Comparison of ENCODE assay signal across 33 cellular contexts in genomic region chr13:29607465-29607864, GRCh38.
"Had no signal": no experiment of that assay in that cellular context is flagged by ENCODE, and none has a peak within 500 bp of the region (broad histone marks: within the 10 kb centered on the region; RNA-seq: fewer than 3 reads in every experiment).

No MANE protein-coding gene starts in this region.

- H3K36me3 Mint-ChIP-seq: activated naive CD4-positive, alpha-beta T cell treated with anti-CD3 and anti-CD28 coated beads, Interleukin-2, amount 50 U/mL, for 24 hours; activated naive CD8-positive, alpha-beta T cell treated with anti-CD3 and anti-CD28 coated beads, Interleukin-2, amount 10 ng/mL, durations not matched to agents 7 days and 5 days had no signal

- H3K4me3 ChIP-seq: ascending aorta, cardiac muscle cell, MG63, Peyer's patch, SJSA1 had no signal

- H3K36me3 ChIP-seq: ascending aorta, cardiac muscle cell, MG63, Peyer's patch, SJSA1 had no signal

- ATAC-seq: activated CD8-positive, alpha-beta T cell treated with anti-CD3 and anti-CD28 coated beads for 36 hours; activated T-cell treated with anti-CD3 and anti-CD28 coated beads, Interleukin-2, amount 50 U/mL, for 72 hours; activated T-helper 17 cell treated with anti-CD3 and anti-CD28 coated beads, Interleukin-2, amount 50 U/mL, for 72 hours; PC-3 had no signal

- H3K9me3 Mint-ChIP-seq: activated CD4-positive, alpha-beta T cell treated with anti-CD3 and anti-CD28 coated beads, Interleukin-2, amount 10 ng/mL, durations not matched to agents 24 days and 14 days; activated CD8-positive, alpha-beta T cell treated with anti-CD3 and anti-CD28 coated beads for 36 hours; activated naive CD4-positive, alpha-beta T cell treated with anti-CD3 and anti-CD28 coated beads, Interleukin-2, amount 50 U/mL, for 24 hours; activated naive CD8-positive, alpha-beta T cell treated with anti-CD3 and anti-CD28 coated beads, Interleukin-2, amount 10 ng/mL, durations not matched to agents 7 days and 5 days; activated T-cell treated with anti-CD3 and anti-CD28 coated beads, Interleukin-2, amount 50 U/mL, for 72 hours; activated T-helper 17 cell treated with anti-CD3 and anti-CD28 coated beads, Interleukin-2, amount 50 U/mL, for 72 hours; central memory CD8-positive, alpha-beta T cell had no signal

- H3K4me1 Mint-ChIP-seq: activated CD4-positive, alpha-beta T cell treated with anti-CD3 and anti-CD28 coated beads, Interleukin-2, amount 10 ng/mL, durations not matched to agents 24 days and 14 days; activated naive CD4-positive, alpha-beta T cell treated with anti-CD3 and anti-CD28 coated beads, Interleukin-2, amount 50 U/mL, for 24 hours; activated naive CD8-positive, alpha-beta T cell treated with anti-CD3 and anti-CD28 coated beads, Interleukin-2, amount 10 ng/mL, durations not matched to agents 7 days and 5 days; activated T-helper 17 cell treated with anti-CD3 and anti-CD28 coated beads, Interleukin-2, amount 50 U/mL, for 72 hours; central memory CD8-positive, alpha-beta T cell had no signal

- H3K27ac Mint-ChIP-seq: activated CD4-positive, alpha-beta T cell treated with anti-CD3 and anti-CD28 coated beads, Interleukin-2, amount 10 ng/mL, durations not matched to agents 24 days and 14 days; activated CD8-positive, alpha-beta T cell treated with anti-CD3 and anti-CD28 coated beads for 36 hours; activated naive CD4-positive, alpha-beta T cell treated with anti-CD3 and anti-CD28 coated beads, Interleukin-2, amount 50 U/mL, for 24 hours; activated naive CD8-positive, alpha-beta T cell treated with anti-CD3 and anti-CD28 coated beads, Interleukin-2, amount 10 ng/mL, durations not matched to agents 7 days and 5 days; activated T-cell treated with anti-CD3 and anti-CD28 coated beads, Interleukin-2, amount 50 U/mL, for 72 hours; activated T-helper 17 cell treated with anti-CD3 and anti-CD28 coated beads, Interleukin-2, amount 50 U/mL, for 72 hours had no signal

- H3K9me3 ChIP-seq: ascending aorta, MG63, Peyer's patch, SJSA1 had no signal

- H3K27me3 ChIP-seq: ascending aorta, cardiac muscle cell, Peyer's patch, SJSA1 had no signal

- H3K4me1 ChIP-seq: ascending aorta, Peyer's patch, SJSA1 had no signal

- DNase-seq: activated CD4-positive, alpha-beta T cell treated with anti-CD3 and anti-CD28 coated beads, Interleukin-2, amount 10 ng/mL, durations not matched to agents 24 days and 14 days; activated CD4-positive, alpha-beta T cell treated with anti-CD3 and anti-CD28 coated beads, Interleukin-2, amount 50 U/mL, for 4 hours; activated CD8-positive, alpha-beta T cell treated with anti-CD3 and anti-CD28 coated beads for 36 hours; activated effector memory CD4-positive, alpha-beta T cell treated with anti-CD3 and anti-CD28 coated beads, Interleukin-2, amount 50 U/mL, for 16 hours; activated naive CD4-positive, alpha-beta T cell; activated naive CD8-positive, alpha-beta T cell treated with anti-CD3 and anti-CD28 coated beads, Interleukin-2, amount 10 ng/mL, durations not matched to agents 7 days and 5 days; activated T-cell treated with anti-CD3 and anti-CD28 coated beads, Interleukin-2, amount 50 U/mL, for 1 hour; activated T-cell treated with anti-CD3 and anti-CD28 coated beads, Interleukin-2, amount 50 U/mL, for 72 hours; amygdala; Kasumi-1; MG63; NCI-H1048; NCI-H1105 treated with DMSO at 0.1 percent for 48 hours; NCI-H1436; NCI-H1694; NCI-H1930; NCI-H2081 treated with DMSO at 0.1 percent for 48 hours; NCI-H345; NCI-H510A; NCI-H526; NCI-H748 treated with DMSO at 0.1 percent for 48 hours; NK-92 treated with Interleukin-12 subunit alpha and Interleukin-12 subunit beta, amount 100 ng/mL, for 24 hours; PC-3; Peyer's patch; RPMI8226; SHP77 treated with DMSO at 0.1 percent for 48 hours; T1000 had no signal

- H3K4me3 Mint-ChIP-seq: activated CD4-positive, alpha-beta T cell treated with anti-CD3 and anti-CD28 coated beads, Interleukin-2, amount 10 ng/mL, durations not matched to agents 24 days and 14 days; activated CD8-positive, alpha-beta T cell treated with anti-CD3 and anti-CD28 coated beads for 36 hours; activated naive CD4-positive, alpha-beta T cell treated with anti-CD3 and anti-CD28 coated beads, Interleukin-2, amount 50 U/mL, for 24 hours; activated naive CD8-positive, alpha-beta T cell treated with anti-CD3 and anti-CD28 coated beads, Interleukin-2, amount 10 ng/mL, durations not matched to agents 7 days and 5 days; activated T-cell treated with anti-CD3 and anti-CD28 coated beads, Interleukin-2, amount 50 U/mL, for 72 hours; activated T-helper 17 cell treated with anti-CD3 and anti-CD28 coated beads, Interleukin-2, amount 50 U/mL, for 72 hours; central memory CD8-positive, alpha-beta T cell had no signal

- H3K27ac ChIP-seq: ascending aorta, cardiac muscle cell, Peyer's patch, SJSA1 had no signal
